1 cellular context compared by ENCODE assay signal in the genomic region with DNA sequence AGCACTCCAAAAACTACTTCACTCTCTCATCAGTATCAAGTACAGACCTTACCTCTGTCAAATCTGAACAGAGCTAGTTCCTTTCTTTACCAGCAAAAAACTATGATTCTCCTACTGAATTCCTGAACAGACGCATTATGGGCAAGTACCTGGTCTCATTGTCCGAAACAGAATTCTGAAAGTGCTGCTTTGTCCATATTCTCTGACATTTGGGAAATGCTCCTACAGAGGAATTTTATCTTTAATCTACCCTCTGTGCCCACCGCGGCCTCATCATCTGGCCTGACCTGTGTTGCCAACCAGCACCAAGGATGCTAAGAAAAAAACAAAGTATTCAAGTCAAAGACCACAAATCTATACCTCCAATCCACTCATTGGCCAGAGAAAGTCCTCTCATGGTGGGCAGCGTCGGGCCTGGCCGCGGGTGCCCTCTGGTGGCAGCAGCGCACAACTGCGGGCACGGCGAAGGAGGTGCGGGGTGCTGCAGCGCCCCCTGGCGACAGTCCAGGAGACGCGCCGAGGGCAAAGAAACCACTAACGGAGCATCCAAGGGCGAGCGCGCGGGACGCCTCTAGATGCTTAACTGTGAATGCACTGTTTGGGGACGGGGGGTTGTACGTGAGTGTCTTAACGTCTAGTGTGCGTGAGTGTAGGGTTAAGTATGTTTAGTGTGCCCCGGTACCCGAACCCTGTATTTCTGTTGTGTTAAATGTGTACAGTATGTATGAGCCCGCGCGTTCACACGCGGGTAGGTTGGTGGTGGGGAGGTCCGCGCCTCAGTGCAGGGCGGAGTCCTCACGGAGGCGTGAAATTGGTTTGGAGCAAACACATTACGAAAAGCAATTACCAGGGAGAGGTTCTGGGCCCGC.
TF ChIP-seq lines count a peak whose summit lies in the region.

No MANE protein-coding gene starts in this region.

TF ChIP-seq in K562, 482 proteins besides CTCF, POLR2A, EP300 and RAD21 (continued from another document and continues in another):
- TF ChIP-seq, protein P1, sequence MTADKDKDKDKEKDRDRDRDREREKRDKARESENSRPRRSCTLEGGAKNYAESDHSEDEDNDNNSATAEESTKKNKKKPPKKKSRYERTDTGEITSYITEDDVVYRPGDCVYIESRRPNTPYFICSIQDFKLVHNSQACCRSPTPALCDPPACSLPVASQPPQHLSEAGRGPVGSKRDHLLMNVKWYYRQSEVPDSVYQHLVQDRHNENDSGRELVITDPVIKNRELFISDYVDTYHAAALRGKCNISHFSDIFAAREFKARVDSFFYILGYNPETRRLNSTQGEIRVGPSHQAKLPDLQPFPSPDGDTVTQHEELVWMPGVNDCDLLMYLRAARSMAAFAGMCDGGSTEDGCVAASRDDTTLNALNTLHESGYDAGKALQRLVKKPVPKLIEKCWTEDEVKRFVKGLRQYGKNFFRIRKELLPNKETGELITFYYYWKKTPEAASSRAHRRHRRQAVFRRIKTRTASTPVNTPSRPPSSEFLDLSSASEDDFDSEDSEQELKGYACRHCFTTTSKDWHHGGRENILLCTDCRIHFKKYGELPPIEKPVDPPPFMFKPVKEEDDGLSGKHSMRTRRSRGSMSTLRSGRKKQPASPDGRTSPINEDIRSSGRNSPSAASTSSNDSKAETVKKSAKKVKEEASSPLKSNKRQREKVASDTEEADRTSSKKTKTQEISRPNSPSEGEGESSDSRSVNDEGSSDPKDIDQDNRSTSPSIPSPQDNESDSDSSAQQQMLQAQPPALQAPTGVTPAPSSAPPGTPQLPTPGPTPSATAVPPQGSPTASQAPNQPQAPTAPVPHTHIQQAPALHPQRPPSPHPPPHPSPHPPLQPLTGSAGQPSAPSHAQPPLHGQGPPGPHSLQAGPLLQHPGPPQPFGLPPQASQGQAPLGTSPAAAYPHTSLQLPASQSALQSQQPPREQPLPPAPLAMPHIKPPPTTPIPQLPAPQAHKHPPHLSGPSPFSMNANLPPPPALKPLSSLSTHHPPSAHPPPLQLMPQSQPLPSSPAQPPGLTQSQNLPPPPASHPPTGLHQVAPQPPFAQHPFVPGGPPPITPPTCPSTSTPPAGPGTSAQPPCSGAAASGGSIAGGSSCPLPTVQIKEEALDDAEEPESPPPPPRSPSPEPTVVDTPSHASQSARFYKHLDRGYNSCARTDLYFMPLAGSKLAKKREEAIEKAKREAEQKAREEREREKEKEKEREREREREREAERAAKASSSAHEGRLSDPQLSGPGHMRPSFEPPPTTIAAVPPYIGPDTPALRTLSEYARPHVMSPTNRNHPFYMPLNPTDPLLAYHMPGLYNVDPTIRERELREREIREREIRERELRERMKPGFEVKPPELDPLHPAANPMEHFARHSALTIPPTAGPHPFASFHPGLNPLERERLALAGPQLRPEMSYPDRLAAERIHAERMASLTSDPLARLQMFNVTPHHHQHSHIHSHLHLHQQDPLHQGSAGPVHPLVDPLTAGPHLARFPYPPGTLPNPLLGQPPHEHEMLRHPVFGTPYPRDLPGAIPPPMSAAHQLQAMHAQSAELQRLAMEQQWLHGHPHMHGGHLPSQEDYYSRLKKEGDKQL (CRISPR knock-in tag; IDR thresholded peaks at IDR 0.05; ENCODE audit: borderline replicate concordance) = peak; percentile 82; the same call in 1 of the 2 replicates
- TF ChIP-seq PRMT5 (CRISPR knock-in tag; IDR thresholded peaks at IDR 0.05) (no peak), ZNF324 (CRISPR knock-in tag; IDR thresholded peaks at IDR 0.05) (no peak), HDAC6 (IDR thresholded peaks at IDR 0.05; ENCODE audit: low read depth, low read length) (no peak), MECOM (CRISPR knock-in tag; IDR thresholded peaks at IDR 0.05) (no peak), ZNF431 (CRISPR knock-in tag; IDR thresholded peaks at IDR 0.05) (no peak), MED1 (CRISPR knock-in tag; IDR thresholded peaks at IDR 0.05; ENCODE audit: borderline replicate concordance) (no peak), KAT7 (CRISPR knock-in tag; IDR thresholded peaks at IDR 0.05; ENCODE audit: borderline replicate concordance) (no peak; the same call in 1 of the 2 replicates), HDAC3 (IDR thresholded peaks at IDR 0.05; ENCODE audit: borderline replicate concordance, partially characterized antibody) (no peak), ZNF124 (CRISPR knock-in tag; IDR thresholded peaks at IDR 0.05) (no peak), ELF2 (CRISPR knock-in tag; IDR thresholded peaks at IDR 0.05) (no peak), SAFB2 (IDR thresholded peaks at IDR 0.05; ENCODE audit: borderline replicate concordance, low read depth, low read length, severe bottlenecking) (no peak), SP1 (CRISPR knock-in tag; IDR thresholded peaks at IDR 0.05) (peak; percentile 90), FOXA1 (IDR thresholded peaks at IDR 0.05; ENCODE audit: borderline replicate concordance) (no peak), ZNF785 (CRISPR knock-in tag; IDR thresholded peaks at IDR 0.05) (no peak), PTBP1 (IDR thresholded peaks at IDR 0.05; ENCODE audit: low read depth, low read length) (no peak), NR2F6 (CRISPR knock-in tag; IDR thresholded peaks at IDR 0.05) (no peak), YBX1 (IDR thresholded peaks at IDR 0.05) (no peak), NR2C1 (IDR thresholded peaks at IDR 0.05) (no peak), NR2C1 (tag; IDR thresholded peaks at IDR 0.05) (no peak), POLR2G (IDR thresholded peaks at IDR 0.05; ENCODE audit: low read depth, low read length) (0 out of 2 replicates have a peak, but pooled peaks have one; percentile 45), ATF7 (IDR thresholded peaks at IDR 0.05) (peak; percentile 68), HMG20B (CRISPR knock-in tag; IDR thresholded peaks at IDR 0.05) (no peak), ETV1 (tag; conservative IDR thresholded peaks at IDR 0.05; ENCODE audit: low read depth) (no peak), SMARCA5 (IDR thresholded peaks at IDR 0.05) (no peak), ZNF57 (CRISPR knock-in tag; IDR thresholded peaks at IDR 0.05) (no peak), ZFP1 (CRISPR knock-in tag; IDR thresholded peaks at IDR 0.05) (no peak), CEBPG (CRISPR knock-in tag; IDR thresholded peaks at IDR 0.05) (no peak), CEBPG (tag; conservative IDR thresholded peaks at IDR 0.05 in 1 of 2, IDR thresholded peaks at IDR 0.05 in 1 of 2) (no peak), ZNF263 (CRISPR knock-in tag; IDR thresholded peaks at IDR 0.05; ENCODE audit: borderline replicate concordance) (peak; percentile 54; the same call in 1 of the 2 replicates), PHF20 (IDR thresholded peaks at IDR 0.05; ENCODE audit: partially characterized antibody) (no peak)
- TF ChIP-seq, protein P2, sequence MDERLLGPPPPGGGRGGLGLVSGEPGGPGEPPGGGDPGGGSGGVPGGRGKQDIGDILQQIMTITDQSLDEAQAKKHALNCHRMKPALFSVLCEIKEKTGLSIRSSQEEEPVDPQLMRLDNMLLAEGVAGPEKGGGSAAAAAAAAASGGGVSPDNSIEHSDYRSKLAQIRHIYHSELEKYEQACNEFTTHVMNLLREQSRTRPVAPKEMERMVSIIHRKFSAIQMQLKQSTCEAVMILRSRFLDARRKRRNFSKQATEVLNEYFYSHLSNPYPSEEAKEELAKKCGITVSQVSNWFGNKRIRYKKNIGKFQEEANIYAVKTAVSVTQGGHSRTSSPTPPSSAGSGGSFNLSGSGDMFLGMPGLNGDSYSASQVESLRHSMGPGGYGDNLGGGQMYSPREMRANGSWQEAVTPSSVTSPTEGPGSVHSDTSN (CRISPR knock-in tag; IDR thresholded peaks at IDR 0.05; ENCODE audit: low read depth) = no peak
- TF ChIP-seq, protein P2 (tag; conservative IDR thresholded peaks at IDR 0.05; ENCODE audit: low read depth) = no peak
- TF ChIP-seq, protein P3, sequence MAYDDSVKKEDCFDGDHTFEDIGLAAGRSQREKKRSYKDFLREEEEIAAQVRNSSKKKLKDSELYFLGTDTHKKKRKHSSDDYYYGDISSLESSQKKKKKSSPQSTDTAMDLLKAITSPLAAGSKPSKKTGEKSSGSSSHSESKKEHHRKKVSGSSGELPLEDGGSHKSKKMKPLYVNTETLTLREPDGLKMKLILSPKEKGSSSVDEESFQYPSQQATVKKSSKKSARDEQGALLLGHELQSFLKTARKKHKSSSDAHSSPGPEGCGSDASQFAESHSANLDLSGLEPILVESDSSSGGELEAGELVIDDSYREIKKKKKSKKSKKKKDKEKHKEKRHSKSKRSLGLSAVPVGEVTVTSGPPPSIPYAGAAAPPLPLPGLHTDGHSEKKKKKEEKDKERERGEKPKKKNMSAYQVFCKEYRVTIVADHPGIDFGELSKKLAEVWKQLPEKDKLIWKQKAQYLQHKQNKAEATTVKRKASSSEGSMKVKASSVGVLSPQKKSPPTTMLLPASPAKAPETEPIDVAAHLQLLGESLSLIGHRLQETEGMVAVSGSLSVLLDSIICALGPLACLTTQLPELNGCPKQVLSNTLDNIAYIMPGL (CRISPR knock-in tag; IDR thresholded peaks at IDR 0.05) = peak; percentile 98
- TF ChIP-seq, protein P4, sequence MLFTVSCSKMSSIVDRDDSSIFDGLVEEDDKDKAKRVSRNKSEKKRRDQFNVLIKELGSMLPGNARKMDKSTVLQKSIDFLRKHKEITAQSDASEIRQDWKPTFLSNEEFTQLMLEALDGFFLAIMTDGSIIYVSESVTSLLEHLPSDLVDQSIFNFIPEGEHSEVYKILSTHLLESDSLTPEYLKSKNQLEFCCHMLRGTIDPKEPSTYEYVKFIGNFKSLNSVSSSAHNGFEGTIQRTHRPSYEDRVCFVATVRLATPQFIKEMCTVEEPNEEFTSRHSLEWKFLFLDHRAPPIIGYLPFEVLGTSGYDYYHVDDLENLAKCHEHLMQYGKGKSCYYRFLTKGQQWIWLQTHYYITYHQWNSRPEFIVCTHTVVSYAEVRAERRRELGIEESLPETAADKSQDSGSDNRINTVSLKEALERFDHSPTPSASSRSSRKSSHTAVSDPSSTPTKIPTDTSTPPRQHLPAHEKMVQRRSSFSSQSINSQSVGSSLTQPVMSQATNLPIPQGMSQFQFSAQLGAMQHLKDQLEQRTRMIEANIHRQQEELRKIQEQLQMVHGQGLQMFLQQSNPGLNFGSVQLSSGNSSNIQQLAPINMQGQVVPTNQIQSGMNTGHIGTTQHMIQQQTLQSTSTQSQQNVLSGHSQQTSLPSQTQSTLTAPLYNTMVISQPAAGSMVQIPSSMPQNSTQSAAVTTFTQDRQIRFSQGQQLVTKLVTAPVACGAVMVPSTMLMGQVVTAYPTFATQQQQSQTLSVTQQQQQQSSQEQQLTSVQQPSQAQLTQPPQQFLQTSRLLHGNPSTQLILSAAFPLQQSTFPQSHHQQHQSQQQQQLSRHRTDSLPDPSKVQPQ (CRISPR knock-in tag; IDR thresholded peaks at IDR 0.05; ENCODE audit: borderline replicate concordance) = no peak
- TF ChIP-seq, protein P5, sequence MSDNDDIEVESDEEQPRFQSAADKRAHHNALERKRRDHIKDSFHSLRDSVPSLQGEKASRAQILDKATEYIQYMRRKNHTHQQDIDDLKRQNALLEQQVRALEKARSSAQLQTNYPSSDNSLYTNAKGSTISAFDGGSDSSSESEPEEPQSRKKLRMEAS (CRISPR knock-in tag; IDR thresholded peaks at IDR 0.05) = 0 out of 2 replicates have a peak, but pooled peaks have one; percentile 39
- TF ChIP-seq, protein P6, sequence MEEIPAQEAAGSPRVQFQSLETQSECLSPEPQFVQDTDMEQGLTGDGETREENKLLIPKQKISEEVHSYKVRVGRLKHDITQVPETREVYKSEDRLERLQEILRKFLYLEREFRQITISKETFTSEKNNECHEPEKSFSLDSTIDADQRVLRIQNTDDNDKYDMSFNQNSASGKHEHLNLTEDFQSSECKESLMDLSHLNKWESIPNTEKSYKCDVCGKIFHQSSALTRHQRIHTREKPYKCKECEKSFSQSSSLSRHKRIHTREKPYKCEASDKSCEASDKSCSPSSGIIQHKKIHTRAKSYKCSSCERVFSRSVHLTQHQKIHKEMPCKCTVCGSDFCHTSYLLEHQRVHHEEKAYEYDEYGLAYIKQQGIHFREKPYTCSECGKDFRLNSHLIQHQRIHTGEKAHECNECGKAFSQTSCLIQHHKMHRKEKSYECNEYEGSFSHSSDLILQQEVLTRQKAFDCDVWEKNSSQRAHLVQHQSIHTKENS (CRISPR knock-in tag; IDR thresholded peaks at IDR 0.05) = no peak
- TF ChIP-seq, protein P7, sequence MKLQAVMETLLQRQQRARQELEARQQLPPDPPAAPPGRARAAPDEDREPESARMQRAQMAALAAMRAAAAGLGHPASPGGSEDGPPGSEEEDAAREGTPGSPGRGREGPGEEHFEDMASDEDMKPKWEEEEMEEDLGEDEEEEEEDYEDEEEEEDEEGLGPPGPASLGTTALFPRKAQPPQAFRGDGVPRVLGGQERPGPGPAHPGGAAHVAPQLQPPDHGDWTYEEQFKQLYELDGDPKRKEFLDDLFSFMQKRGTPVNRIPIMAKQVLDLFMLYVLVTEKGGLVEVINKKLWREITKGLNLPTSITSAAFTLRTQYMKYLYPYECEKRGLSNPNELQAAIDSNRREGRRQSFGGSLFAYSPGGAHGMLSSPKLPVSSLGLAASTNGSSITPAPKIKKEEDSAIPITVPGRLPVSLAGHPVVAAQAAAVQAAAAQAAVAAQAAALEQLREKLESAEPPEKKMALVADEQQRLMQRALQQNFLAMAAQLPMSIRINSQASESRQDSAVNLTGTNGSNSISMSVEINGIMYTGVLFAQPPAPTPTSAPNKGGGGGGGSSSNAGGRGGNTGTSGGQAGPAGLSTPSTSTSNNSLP (IDR thresholded peaks at IDR 0.05; ENCODE audit: borderline replicate concordance, low read depth, low read length) = 0 out of 2 replicates have a peak, but pooled peaks have one; percentile 42
- TF ChIP-seq, protein P8, sequence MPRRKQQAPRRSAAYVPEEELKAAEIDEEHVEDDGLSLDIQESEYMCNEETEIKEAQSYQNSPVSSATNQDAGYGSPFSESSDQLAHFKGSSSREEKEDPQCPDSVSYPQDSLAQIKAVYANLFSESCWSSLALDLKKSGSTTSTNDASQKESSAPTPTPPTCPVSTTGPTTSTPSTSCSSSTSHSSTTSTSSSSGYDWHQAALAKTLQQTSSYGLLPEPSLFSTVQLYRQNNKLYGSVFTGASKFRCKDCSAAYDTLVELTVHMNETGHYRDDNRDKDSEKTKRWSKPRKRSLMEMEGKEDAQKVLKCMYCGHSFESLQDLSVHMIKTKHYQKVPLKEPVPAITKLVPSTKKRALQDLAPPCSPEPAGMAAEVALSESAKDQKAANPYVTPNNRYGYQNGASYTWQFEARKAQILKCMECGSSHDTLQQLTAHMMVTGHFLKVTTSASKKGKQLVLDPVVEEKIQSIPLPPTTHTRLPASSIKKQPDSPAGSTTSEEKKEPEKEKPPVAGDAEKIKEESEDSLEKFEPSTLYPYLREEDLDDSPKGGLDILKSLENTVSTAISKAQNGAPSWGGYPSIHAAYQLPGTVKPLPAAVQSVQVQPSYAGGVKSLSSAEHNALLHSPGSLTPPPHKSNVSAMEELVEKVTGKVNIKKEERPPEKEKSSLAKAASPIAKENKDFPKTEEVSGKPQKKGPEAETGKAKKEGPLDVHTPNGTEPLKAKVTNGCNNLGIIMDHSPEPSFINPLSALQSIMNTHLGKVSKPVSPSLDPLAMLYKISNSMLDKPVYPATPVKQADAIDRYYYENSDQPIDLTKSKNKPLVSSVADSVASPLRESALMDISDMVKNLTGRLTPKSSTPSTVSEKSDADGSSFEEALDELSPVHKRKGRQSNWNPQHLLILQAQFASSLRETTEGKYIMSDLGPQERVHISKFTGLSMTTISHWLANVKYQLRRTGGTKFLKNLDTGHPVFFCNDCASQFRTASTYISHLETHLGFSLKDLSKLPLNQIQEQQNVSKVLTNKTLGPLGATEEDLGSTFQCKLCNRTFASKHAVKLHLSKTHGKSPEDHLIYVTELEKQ (CRISPR knock-in tag; IDR thresholded peaks at IDR 0.05) = no peak
